1 cellular context compared by ENCODE assay signal in genomic region chr10:12195603-12196506, GRCh38.
TF ChIP-seq lines count a peak whose summit lies in the region.

CDC123 (plus strand) TSS chr10:12196188; CDS start chr10:12196246, 58 bp downstream.
NUDT5 (minus strand) TSS chr10:12195891; CDS start chr10:12186291, 9,600 bp downstream.

TF ChIP-seq in K562, 482 proteins besides CTCF, POLR2A, EP300 and RAD21 (continued from another document and continues in another):
- TF ChIP-seq DIDO1 (tag; IDR thresholded peaks at IDR 0.05; ENCODE audit: low read depth) (peak; percentile 99), GATAD2A (IDR thresholded peaks at IDR 0.05) (no peak), NFATC3 (IDR thresholded peaks at IDR 0.05) (peak; percentile 81; the same call in 1 of the 2 replicates), ZNF263 (CRISPR knock-in tag; IDR thresholded peaks at IDR 0.05; ENCODE audit: borderline replicate concordance) (no peak), TAF15 (IDR thresholded peaks at IDR 0.05; ENCODE audit: low read depth, low read length) (no peak), BRD9 (IDR thresholded peaks at IDR 0.05; ENCODE audit: low read depth, partially characterized antibody) (peak; percentile 56), CGGBP1 (CRISPR knock-in tag; IDR thresholded peaks at IDR 0.05) (peak; percentile 52; the same call in 1 of the 2 replicates), ZNF280A (IDR thresholded peaks at IDR 0.05; ENCODE audit: low read depth, partially characterized antibody) (no peak), BDP1 (IDR thresholded peaks at IDR 0.05; ENCODE audit: insufficient read depth, insufficient read length) (no peak), NR4A1 (CRISPR knock-in tag; IDR thresholded peaks at IDR 0.05) (no peak), NR4A1 (tag; IDR thresholded peaks at IDR 0.05) (0 out of 2 replicates have a peak, but pooled peaks have one; percentile 44), MTA2 (IDR thresholded peaks at IDR 0.05; ENCODE audit: low read depth) (peak; percentile 90), RBBP5 (IDR thresholded peaks at IDR 0.05; ENCODE audit: borderline replicate concordance, insufficient read depth, low read length, poor library complexity, severe bottlenecking) (peak; percentile 99), KLF1 (tag; IDR thresholded peaks at IDR 0.05) (peak; percentile 49; the same call in 1 of the 2 replicates), MYC (IDR thresholded peaks at IDR 0.05; ENCODE audit: low read depth, low read length) (peak; percentile 94), MYC (CRISPR knock-in tag; IDR thresholded peaks at IDR 0.05; ENCODE audit: borderline replicate concordance, low read depth) (peak; percentile 87), ZNF717 (CRISPR knock-in tag; IDR thresholded peaks at IDR 0.05) (no peak), NR2C2 (CRISPR knock-in tag; IDR thresholded peaks at IDR 0.05) (peak; percentile 97), NR2C2 (tag; IDR thresholded peaks at IDR 0.05) (peak; percentile 100), FOXA1 (IDR thresholded peaks at IDR 0.05; ENCODE audit: borderline replicate concordance) (no peak), RB1 (IDR thresholded peaks at IDR 0.05; ENCODE audit: low read depth) (peak; percentile 54; the same call in 1 of the 2 replicates), CREB1 (IDR thresholded peaks at IDR 0.05) (0 out of 2 replicates have a peak, but pooled peaks have one; percentile 32), CREB1 (CRISPR knock-in tag; IDR thresholded peaks at IDR 0.05) (no peak; the same call in 1 of the 2 replicates), FOSL1 (tag; conservative IDR thresholded peaks at IDR 0.05) (peak; percentile 40; the same call in 1 of the 2 replicates), PHF20 (IDR thresholded peaks at IDR 0.05; ENCODE audit: partially characterized antibody) (peak; percentile 98), GTF3C2 (IDR thresholded peaks at IDR 0.05; ENCODE audit: borderline replicate concordance, extremely low read depth, insufficient read length) (no peak), LEF1 (IDR thresholded peaks at IDR 0.05) (peak; percentile 38; the same call in 1 of the 2 replicates), HINFP (tag; conservative IDR thresholded peaks at IDR 0.05; ENCODE audit: low read depth) (peak; percentile 77), POLR3A (IDR thresholded peaks at IDR 0.05; ENCODE audit: borderline replicate concordance, extremely low read depth, insufficient read depth, insufficient read length) (no peak), NKRF (IDR thresholded peaks at IDR 0.05; ENCODE audit: borderline replicate concordance) (peak; percentile 82; the same call in 1 of the 2 replicates), ZNF12 (CRISPR knock-in tag; IDR thresholded peaks at IDR 0.05) (no peak), YY1 (IDR thresholded peaks at IDR 0.05; ENCODE audit: borderline replicate concordance in 1 of 3, control insufficient read depth in 1 of 3, extremely low read depth in 1 of 3, insufficient read depth in 3 of 3, insufficient read length in 1 of 3, insufficient replicate concordance in 2 of 3, low read depth in 1 of 3, low read length in 2 of 3) (peak in 1 of 3 experiments; percentile 19)
- TF ChIP-seq, protein P1, sequence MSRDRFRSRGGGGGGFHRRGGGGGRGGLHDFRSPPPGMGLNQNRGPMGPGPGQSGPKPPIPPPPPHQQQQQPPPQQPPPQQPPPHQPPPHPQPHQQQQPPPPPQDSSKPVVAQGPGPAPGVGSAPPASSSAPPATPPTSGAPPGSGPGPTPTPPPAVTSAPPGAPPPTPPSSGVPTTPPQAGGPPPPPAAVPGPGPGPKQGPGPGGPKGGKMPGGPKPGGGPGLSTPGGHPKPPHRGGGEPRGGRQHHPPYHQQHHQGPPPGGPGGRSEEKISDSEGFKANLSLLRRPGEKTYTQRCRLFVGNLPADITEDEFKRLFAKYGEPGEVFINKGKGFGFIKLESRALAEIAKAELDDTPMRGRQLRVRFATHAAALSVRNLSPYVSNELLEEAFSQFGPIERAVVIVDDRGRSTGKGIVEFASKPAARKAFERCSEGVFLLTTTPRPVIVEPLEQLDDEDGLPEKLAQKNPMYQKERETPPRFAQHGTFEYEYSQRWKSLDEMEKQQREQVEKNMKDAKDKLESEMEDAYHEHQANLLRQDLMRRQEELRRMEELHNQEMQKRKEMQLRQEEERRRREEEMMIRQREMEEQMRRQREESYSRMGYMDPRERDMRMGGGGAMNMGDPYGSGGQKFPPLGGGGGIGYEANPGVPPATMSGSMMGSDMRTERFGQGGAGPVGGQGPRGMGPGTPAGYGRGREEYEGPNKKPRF (IDR thresholded peaks at IDR 0.05; ENCODE audit: low read depth, low read length) = no peak
- TF ChIP-seq, protein P2, sequence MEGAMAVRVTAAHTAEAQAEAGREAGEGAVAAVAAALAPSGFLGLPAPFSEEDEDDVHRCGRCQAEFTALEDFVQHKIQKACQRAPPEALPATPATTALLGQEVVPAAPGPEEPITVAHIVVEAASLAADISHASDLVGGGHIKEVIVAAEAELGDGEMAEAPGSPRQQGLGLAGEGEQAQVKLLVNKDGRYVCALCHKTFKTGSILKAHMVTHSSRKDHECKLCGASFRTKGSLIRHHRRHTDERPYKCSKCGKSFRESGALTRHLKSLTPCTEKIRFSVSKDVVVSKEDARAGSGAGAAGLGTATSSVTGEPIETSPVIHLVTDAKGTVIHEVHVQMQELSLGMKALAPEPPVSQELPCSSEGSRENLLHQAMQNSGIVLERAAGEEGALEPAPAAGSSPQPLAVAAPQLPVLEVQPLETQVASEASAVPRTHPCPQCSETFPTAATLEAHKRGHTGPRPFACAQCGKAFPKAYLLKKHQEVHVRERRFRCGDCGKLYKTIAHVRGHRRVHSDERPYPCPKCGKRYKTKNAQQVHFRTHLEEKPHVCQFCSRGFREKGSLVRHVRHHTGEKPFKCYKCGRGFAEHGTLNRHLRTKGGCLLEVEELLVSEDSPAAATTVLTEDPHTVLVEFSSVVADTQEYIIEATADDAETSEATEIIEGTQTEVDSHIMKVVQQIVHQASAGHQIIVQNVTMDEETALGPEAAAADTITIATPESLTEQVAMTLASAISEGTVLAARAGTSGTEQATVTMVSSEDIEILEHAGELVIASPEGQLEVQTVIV (CRISPR knock-in tag; IDR thresholded peaks at IDR 0.05; ENCODE audit: borderline replicate concordance) = no peak
- TF ChIP-seq, protein P3, sequence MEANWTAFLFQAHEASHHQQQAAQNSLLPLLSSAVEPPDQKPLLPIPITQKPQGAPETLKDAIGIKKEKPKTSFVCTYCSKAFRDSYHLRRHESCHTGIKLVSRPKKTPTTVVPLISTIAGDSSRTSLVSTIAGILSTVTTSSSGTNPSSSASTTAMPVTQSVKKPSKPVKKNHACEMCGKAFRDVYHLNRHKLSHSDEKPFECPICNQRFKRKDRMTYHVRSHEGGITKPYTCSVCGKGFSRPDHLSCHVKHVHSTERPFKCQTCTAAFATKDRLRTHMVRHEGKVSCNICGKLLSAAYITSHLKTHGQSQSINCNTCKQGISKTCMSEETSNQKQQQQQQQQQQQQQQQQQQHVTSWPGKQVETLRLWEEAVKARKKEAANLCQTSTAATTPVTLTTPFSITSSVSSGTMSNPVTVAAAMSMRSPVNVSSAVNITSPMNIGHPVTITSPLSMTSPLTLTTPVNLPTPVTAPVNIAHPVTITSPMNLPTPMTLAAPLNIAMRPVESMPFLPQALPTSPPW (CRISPR knock-in tag; IDR thresholded peaks at IDR 0.05) = peak; percentile 84
- TF ChIP-seq, protein P4, sequence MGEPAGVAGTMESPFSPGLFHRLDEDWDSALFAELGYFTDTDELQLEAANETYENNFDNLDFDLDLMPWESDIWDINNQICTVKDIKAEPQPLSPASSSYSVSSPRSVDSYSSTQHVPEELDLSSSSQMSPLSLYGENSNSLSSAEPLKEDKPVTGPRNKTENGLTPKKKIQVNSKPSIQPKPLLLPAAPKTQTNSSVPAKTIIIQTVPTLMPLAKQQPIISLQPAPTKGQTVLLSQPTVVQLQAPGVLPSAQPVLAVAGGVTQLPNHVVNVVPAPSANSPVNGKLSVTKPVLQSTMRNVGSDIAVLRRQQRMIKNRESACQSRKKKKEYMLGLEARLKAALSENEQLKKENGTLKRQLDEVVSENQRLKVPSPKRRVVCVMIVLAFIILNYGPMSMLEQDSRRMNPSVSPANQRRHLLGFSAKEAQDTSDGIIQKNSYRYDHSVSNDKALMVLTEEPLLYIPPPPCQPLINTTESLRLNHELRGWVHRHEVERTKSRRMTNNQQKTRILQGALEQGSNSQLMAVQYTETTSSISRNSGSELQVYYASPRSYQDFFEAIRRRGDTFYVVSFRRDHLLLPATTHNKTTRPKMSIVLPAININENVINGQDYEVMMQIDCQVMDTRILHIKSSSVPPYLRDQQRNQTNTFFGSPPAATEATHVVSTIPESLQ (CRISPR knock-in tag; IDR thresholded peaks at IDR 0.05) = no peak; the same call in 1 of the 2 replicates
- TF ChIP-seq, protein P5, sequence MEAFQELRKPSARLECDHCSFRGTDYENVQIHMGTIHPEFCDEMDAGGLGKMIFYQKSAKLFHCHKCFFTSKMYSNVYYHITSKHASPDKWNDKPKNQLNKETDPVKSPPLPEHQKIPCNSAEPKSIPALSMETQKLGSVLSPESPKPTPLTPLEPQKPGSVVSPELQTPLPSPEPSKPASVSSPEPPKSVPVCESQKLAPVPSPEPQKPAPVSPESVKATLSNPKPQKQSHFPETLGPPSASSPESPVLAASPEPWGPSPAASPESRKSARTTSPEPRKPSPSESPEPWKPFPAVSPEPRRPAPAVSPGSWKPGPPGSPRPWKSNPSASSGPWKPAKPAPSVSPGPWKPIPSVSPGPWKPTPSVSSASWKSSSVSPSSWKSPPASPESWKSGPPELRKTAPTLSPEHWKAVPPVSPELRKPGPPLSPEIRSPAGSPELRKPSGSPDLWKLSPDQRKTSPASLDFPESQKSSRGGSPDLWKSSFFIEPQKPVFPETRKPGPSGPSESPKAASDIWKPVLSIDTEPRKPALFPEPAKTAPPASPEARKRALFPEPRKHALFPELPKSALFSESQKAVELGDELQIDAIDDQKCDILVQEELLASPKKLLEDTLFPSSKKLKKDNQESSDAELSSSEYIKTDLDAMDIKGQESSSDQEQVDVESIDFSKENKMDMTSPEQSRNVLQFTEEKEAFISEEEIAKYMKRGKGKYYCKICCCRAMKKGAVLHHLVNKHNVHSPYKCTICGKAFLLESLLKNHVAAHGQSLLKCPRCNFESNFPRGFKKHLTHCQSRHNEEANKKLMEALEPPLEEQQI (IDR thresholded peaks at IDR 0.05) = 0 out of 2 replicates have a peak, but pooled peaks have one; percentile 36
